In genomic region chr1:106793686-106794085, GRCh38 we compare ENCODE assay signal across 22 cellular contexts.
"Had no signal": no experiment of that assay in that cellular context is flagged by ENCODE, and none has a peak within 500 bp of the region (broad histone marks: within the 10 kb centered on the region; RNA-seq: fewer than 3 reads in every experiment).

No MANE protein-coding gene starts in this region.

- H3K4me3 ChIP-seq: coronary artery, esophagus squamous epithelium, heart left ventricle, lower lobe of right lung, sigmoid colon, smooth muscle cell, stomach, suprapubic skin, tibial nerve had no signal

- H3K27me3 ChIP-seq: esophagus squamous epithelium, heart left ventricle, sigmoid colon, stomach, suprapubic skin, tibial nerve had no signal

- H3K4me1 ChIP-seq: esophagus squamous epithelium, heart left ventricle, lower lobe of right lung, sigmoid colon, stomach, suprapubic skin, tibial nerve had no signal

- H3K36me3 Mint-ChIP-seq: activated naive CD8-positive, alpha-beta T cell; naive B cell; stimulated activated memory B cell treated with anti-CD40 and anti-IgM and Interleukin-4, amounts not matched to agents 10 μg/mL and 1 μg/mL and 100 μg/mL, for 72 hours had no signal

- DNase-seq: activated CD4-positive, alpha-beta T cell treated with anti-CD3 and anti-CD28 coated beads for 1 hour; activated naive CD4-positive, alpha-beta T cell; activated T-cell treated with anti-CD3 and anti-CD28 coated beads, Interleukin-2, amount 50 U/mL, for 1 hour; cerebellar nuclear complex; endodermal cell; esophagus squamous epithelium; heart left ventricle; left colon; lower lobe of right lung; naive B cell; sigmoid colon; stimulated activated CD4-positive, alpha-beta T cell treated with anti-CD3 and anti-CD28 coated beads, Interleukin-15, amount 100 ng/mL, for 24 hours; stomach; WERI-Rb-1 had no signal

- H3K4me1 Mint-ChIP-seq: endodermal cell; naive B cell; neural crest cell; stimulated activated memory B cell treated with anti-CD40 and anti-IgM and Interleukin-4, amounts not matched to agents 10 μg/mL and 1 μg/mL and 100 μg/mL, for 72 hours had no signal

- H3K36me3 ChIP-seq: esophagus squamous epithelium, heart left ventricle, lower lobe of right lung, sigmoid colon, stomach, suprapubic skin, tibial nerve, WERI-Rb-1 had no signal

- H3K4me3 Mint-ChIP-seq: activated naive CD8-positive, alpha-beta T cell; endodermal cell; naive B cell; neural crest cell; stimulated activated memory B cell treated with anti-CD40 and anti-IgM and Interleukin-4, amounts not matched to agents 10 μg/mL and 1 μg/mL and 100 μg/mL, for 72 hours; T-helper 2 cell treated with Interferon-gamma antibody and Interleukin-4, amounts not matched to agents 5 μg/mL and 100 μg/mL, for 36 hours had no signal

- ATAC-seq: heart left ventricle; left colon; lower lobe of right lung; stimulated activated memory B cell treated with anti-CD40 and anti-IgM and Interleukin-4, amounts not matched to agents 10 μg/mL and 1 μg/mL and 100 μg/mL, for 72 hours had no signal

- H3K4me2 ChIP-seq: smooth muscle cell had no signal

- H3K27ac ChIP-seq: coronary artery, esophagus squamous epithelium, heart left ventricle, lower lobe of right lung, sigmoid colon, stomach, suprapubic skin, WERI-Rb-1 had no signal

- H3K9me3 Mint-ChIP-seq: endodermal cell; neural crest cell; stimulated activated memory B cell treated with anti-CD40 and anti-IgM and Interleukin-4, amounts not matched to agents 10 μg/mL and 1 μg/mL and 100 μg/mL, for 72 hours had no signal

- H3K27me3 Mint-ChIP-seq: activated naive CD8-positive, alpha-beta T cell; naive B cell; stimulated activated memory B cell treated with anti-CD40 and anti-IgM and Interleukin-4, amounts not matched to agents 10 μg/mL and 1 μg/mL and 100 μg/mL, for 72 hours had no signal
